Comparison of ENCODE assay signal across 14 cellular contexts in genomic region chr1:89706700-89707012, GRCh38.
DNase-seq lines count a peak whose midpoint lies in the region; ATAC-seq and TF ChIP-seq lines count a peak whose summit lies in the region.
"Had no signal": no experiment of that assay in that cellular context is flagged by ENCODE, and none has a peak within 500 bp of the region (broad histone marks: within the 10 kb centered on the region; RNA-seq: fewer than 3 reads in every experiment).

No MANE protein-coding gene starts in this region.

- H3K27me3 Mint-ChIP-seq in activated CD8-positive, alpha-beta T cell treated with anti-CD3 and anti-CD28 coated beads, Interleukin-2, amount 10 ng/mL, durations not matched to agents 7 days and 5 days (ENCODE audit: low read depth) = no peaks in the 10 kb centered on the region

- DNase-seq in HL-60 (ENCODE audit: low read depth in 1 of 2, low spot score in 1 of 2) (peak in 1 of 2 experiments; percentile 67), Right ventricle myocardium superior (no peak)
- DNase-seq in activated CD8-positive, alpha-beta T cell treated with anti-CD3 and anti-CD28 coated beads, Interleukin-2, amount 10 ng/mL, durations not matched to agents 7 days and 5 days = no peak
- DNase-seq: caudate nucleus, H7, left cardiac atrium, NCI-H510A treated with DMSO at 0.1 percent for 48 hours had no signal

- ATAC-seq in GM18502 (IDR thresholded peaks at IDR 0.05; ENCODE audit: poor library complexity, unreplicated experiment) (peak; percentile 34), GM21619 (IDR thresholded peaks at IDR 0.05; ENCODE audit: unreplicated experiment) (peak; percentile 18), Right ventricle myocardium superior (ENCODE audit: poor library complexity) (no peak), HG03196 (IDR thresholded peaks at IDR 0.05; ENCODE audit: unreplicated experiment) (no peak), GM18873 (IDR thresholded peaks at IDR 0.05; ENCODE audit: low FRiP score, unreplicated experiment) (no peak), HG03108 (IDR thresholded peaks at IDR 0.05; ENCODE audit: unreplicated experiment) (no peak)
- no peak for ATAC-seq in activated CD8-positive, alpha-beta T cell treated with anti-CD3 and anti-CD28 coated beads, Interleukin-2, amount 10 ng/mL, durations not matched to agents 7 days and 5 days
- ATAC-seq: K562, left cardiac atrium had no signal

- no peak for TF ChIP-seq CTCF in HL-60 (IDR thresholded peaks at IDR 0.05; ENCODE audit: insufficient read depth, low read length)

- CTCF ChIA-PET in activated CD8-positive, alpha-beta T cell treated with anti-CD3 and anti-CD28 coated beads, Interleukin-2, amount 10 ng/mL, durations not matched to agents 7 days and 5 days (lab: Charles Lee) = interaction anchor here (0.9 to 5.4 kb wide), 4 partner anchors 12 to 223 kb away, joined by 3 to 26 read pairs (median 6); no protein-coding TSS in a partner anchor

- intact Hi-C loops in Right ventricle myocardium superior (cut with DNase I) = no loop called here

- POLR2A ChIA-PET in activated CD8-positive, alpha-beta T cell treated with anti-CD3 and anti-CD28 coated beads, Interleukin-2, amount 10 ng/mL, durations not matched to agents 7 days and 5 days (lab: Charles Lee) = interaction anchor here (1.1 kb wide), 1 partner anchor 73 kb away, joined by 3 read pairs; no protein-coding TSS in a partner anchor

- no peaks in the 10 kb centered on the region for H3K27me3 ChIP-seq in HL-60 (ENCODE audit: insufficient read depth, poor library complexity, severe bottlenecking)

- no peak overlapping the region for H3K4me3 Mint-ChIP-seq in activated CD8-positive, alpha-beta T cell treated with anti-CD3 and anti-CD28 coated beads, Interleukin-2, amount 10 ng/mL, durations not matched to agents 7 days and 5 days

- H3K4me1 Mint-ChIP-seq in activated CD8-positive, alpha-beta T cell treated with anti-CD3 and anti-CD28 coated beads, Interleukin-2, amount 10 ng/mL, durations not matched to agents 7 days and 5 days (ENCODE audit: low read depth) = peaks cover 50% of the 10 kb centered on the region

- peak overlapping the region; percentile 60 for H3K27ac ChIP-seq in HL-60 (replicated peaks)
- H3K27ac ChIP-seq: prostate gland had no signal

- peaks cover 61% of the 10 kb centered on the region for H3K36me3 Mint-ChIP-seq in activated CD8-positive, alpha-beta T cell treated with anti-CD3 and anti-CD28 coated beads, Interleukin-2, amount 10 ng/mL, durations not matched to agents 7 days and 5 days (ENCODE audit: low read depth)

- no peak overlapping the region for H3K4me3 ChIP-seq in HL-60 (replicated peaks; ENCODE audit: insufficient read depth, low read length)
- H3K4me3 ChIP-seq: K562, prostate gland had no signal

- H3K9me3 Mint-ChIP-seq in activated CD8-positive, alpha-beta T cell treated with anti-CD3 and anti-CD28 coated beads, Interleukin-2, amount 10 ng/mL, durations not matched to agents 7 days and 5 days (ENCODE audit: insufficient read depth) = no peaks in the 10 kb centered on the region

- peak overlapping the region; percentile 9 for H3K27ac Mint-ChIP-seq in activated CD8-positive, alpha-beta T cell treated with anti-CD3 and anti-CD28 coated beads, Interleukin-2, amount 10 ng/mL, durations not matched to agents 7 days and 5 days

Comparison
In these comparisons a context has a peak if more than half of its experiments do, and no peak if none do; other contexts are left out.
1. ATAC-seq: peak in GM18502 (single experiment) and GM21619 (single experiment); none in activated CD8-positive, alpha-beta T cell treated with anti-CD3 and anti-CD28 coated beads, Interleukin-2, amount 10 ng/mL, durations not matched to agents 7 days and 5 days (single experiment), Right ventricle myocardium superior (single experiment), HG03196 (single experiment), GM18873 (single experiment) and HG03108 (single experiment).